ENCODE assay signal across 8 cellular contexts in the genomic region with DNA sequence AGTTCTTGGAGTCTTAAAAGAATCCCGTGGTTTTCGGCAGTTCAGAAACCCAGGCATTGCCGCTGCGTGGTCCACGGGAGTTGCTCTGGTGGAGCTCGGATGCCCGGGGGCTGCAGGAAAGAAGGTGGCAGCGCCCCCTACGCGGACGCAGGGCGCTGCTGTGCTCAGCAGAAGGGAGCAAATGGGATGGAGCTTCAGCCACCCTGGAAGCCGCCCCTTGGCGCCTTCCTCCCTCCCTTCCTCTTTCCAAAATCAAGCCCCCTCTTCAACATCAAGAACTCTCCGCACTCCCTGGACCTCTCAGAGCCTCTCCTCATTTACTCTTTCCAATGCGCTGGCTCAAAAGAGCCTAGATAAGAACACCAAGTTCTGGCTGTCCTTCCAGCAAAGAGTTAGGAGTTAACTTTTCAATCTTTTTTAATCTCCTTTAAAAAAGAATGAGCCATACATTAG. TPM values are rescaled to one million over a fixed set of nuclear protein-coding genes. Genes with fewer than 3 reads are reported as not detected.
A peak's percentile ranks its signal among the peaks of the same experiment; 100 is the strongest.
DNase-seq lines count a peak whose midpoint lies in the region; ATAC-seq and TF ChIP-seq lines count a peak whose summit lies in the region.

No MANE protein-coding gene starts in this region.

- peak; percentile 39 to 40 for ATAC-seq in gastrocnemius medialis
- no peak for ATAC-seq in HG02642 (IDR thresholded peaks at IDR 0.05; ENCODE audit: poor library complexity, unreplicated experiment)
- ATAC-seq in GM19452 (IDR thresholded peaks at IDR 0.05; ENCODE audit: unreplicated experiment), result no peak

- in situ Hi-C loops in gastrocnemius medialis (cut with MboI; ENCODE audit: low sequenced_read_pairs in 4 of 4), result no loop called here

- peaks cover 10 to 13% of the 10 kb centered on the region in 2 donors for H3K4me1 ChIP-seq in gastrocnemius medialis

- intact Hi-C loops in gastrocnemius medialis (cut with DNase I; ENCODE audit: low total_unique reads), result loop anchor here (2.0 kb wide), 1 partner anchor 55 kb away; no protein-coding TSS in a partner anchor

- TF ChIP-seq CTCF in gastrocnemius medialis (IDR thresholded peaks at IDR 0.05 in 4 of 5, conservative IDR thresholded peaks at IDR 0.05 in 1 of 5), result peak in 2 of 5 experiments; percentile 24 to 54

- H3K4me3 ChIP-seq in gastrocnemius medialis, result peak overlapping the region; percentile 56 to 63 (median 60)

- H3K36me3 ChIP-seq in gastrocnemius medialis, result no peaks in the 10 kb centered on the region

- no peaks in the 10 kb centered on the region for H3K9me3 ChIP-seq in gastrocnemius medialis

- no peak for TF ChIP-seq POLR2A in gastrocnemius medialis (IDR thresholded peaks at IDR 0.05)

- H3K27ac ChIP-seq in gastrocnemius medialis, result no peak overlapping the region

- peak; percentile 43 for DNase-seq in NCI-H748 (lab: John Stamatoyannopoulos, UW; ENCODE audit: unreplicated experiment)
- no peak for DNase-seq in NCI-H748 treated with DMSO at 0.1 percent for 48 hours (lab: John Stamatoyannopoulos, UW)
- DNase-seq in SKM-1 (lab: John Stamatoyannopoulos, UW; ENCODE audit: unreplicated experiment), result peak; percentile 18
- peak in 35 of 51 donors; percentile 2 to 62 (median 25) for DNase-seq in hypothalamus (lab: John Stamatoyannopoulos, UW)
- no peak for DNase-seq in gastrocnemius medialis
- DNase-seq in NCI-H2029 (lab: John Stamatoyannopoulos, UW), result no peak

- H3K27me3 ChIP-seq in gastrocnemius medialis, result peaks cover 7 to 18% (median 10%) of the 10 kb centered on the region in 3 donors

RNA-seq across cellular contexts. Expression of a gene that starts 0.9 kb away (rescaled TPM):
- total RNA-seq in gastrocnemius medialis, result 1 to 10 TPM in 1 of 4 donors, under 1 TPM in 3; 0.35 to 6.5 (median 0.66) TPM

Comparison
In these comparisons a context has a peak if more than half of its experiments do, and no peak if none do; other contexts are left out.
1. DNase-seq: peak in NCI-H748 (single experiment), SKM-1 (single experiment) and hypothalamus (35 of 51); none in NCI-H748 treated with DMSO at 0.1 percent for 48 hours (single experiment), gastrocnemius medialis (0 of 2) and NCI-H2029 (single experiment).
2. ATAC-seq: peak in gastrocnemius medialis (2 of 2); none in HG02642 (single experiment) and GM19452 (single experiment).